ENCODE assay signal across 1 cellular context in the genomic region with DNA sequence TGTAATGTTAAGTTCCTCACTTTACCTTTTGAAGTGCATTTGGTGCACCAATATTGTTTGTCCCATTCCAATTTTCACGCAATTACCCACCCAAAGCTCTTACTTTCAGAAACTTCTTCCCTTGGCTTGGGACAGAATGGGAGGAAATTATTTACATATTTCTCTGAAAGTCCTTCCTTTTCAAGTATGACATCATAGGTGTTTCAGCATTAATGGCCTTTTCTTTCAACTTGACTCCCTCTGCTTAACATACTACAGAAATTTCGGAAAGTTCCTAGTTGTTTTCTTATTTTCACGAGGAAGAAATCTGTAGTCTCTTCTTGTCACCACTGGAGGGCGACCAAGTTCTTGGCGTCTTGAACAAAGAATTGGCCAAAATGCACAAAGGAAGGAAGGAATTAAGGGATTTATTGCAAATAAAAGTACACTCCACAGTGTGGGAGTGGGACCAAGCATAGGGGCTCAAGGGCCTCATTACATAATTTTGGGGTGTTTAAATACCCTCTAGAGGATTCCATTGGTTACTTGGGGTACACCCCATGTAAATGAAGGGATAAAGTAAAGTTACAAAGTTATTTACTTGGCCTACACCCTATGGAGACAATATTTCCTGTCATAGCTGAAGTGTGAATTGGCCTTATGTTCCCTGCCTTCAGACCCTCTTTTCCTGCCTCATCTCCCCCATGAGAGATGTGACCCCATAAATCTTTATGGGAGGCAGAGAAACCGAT.
TF ChIP-seq lines count a peak whose summit lies in the region.

No MANE protein-coding gene starts in this region.

TF ChIP-seq in H1, 55 proteins besides CTCF, POLR2A, EP300 and RAD21 (continued from another document):
- TF ChIP-seq PHF8 (conservative IDR thresholded peaks at IDR 0.05; ENCODE audit: low read depth, low read length) (no peak), SRF (IDR thresholded peaks at IDR 0.05; ENCODE audit: low read depth, low read length) (no peak), CHD1 (IDR thresholded peaks at IDR 0.05; ENCODE audit: low read depth, low read length) (no peak), SUZ12 (IDR thresholded peaks at IDR 0.05; ENCODE audit: low read length) (no peak), CEBPB (IDR thresholded peaks at IDR 0.05; ENCODE audit: low read depth, low read length) (no peak)
- TF ChIP-seq, protein P1, sequence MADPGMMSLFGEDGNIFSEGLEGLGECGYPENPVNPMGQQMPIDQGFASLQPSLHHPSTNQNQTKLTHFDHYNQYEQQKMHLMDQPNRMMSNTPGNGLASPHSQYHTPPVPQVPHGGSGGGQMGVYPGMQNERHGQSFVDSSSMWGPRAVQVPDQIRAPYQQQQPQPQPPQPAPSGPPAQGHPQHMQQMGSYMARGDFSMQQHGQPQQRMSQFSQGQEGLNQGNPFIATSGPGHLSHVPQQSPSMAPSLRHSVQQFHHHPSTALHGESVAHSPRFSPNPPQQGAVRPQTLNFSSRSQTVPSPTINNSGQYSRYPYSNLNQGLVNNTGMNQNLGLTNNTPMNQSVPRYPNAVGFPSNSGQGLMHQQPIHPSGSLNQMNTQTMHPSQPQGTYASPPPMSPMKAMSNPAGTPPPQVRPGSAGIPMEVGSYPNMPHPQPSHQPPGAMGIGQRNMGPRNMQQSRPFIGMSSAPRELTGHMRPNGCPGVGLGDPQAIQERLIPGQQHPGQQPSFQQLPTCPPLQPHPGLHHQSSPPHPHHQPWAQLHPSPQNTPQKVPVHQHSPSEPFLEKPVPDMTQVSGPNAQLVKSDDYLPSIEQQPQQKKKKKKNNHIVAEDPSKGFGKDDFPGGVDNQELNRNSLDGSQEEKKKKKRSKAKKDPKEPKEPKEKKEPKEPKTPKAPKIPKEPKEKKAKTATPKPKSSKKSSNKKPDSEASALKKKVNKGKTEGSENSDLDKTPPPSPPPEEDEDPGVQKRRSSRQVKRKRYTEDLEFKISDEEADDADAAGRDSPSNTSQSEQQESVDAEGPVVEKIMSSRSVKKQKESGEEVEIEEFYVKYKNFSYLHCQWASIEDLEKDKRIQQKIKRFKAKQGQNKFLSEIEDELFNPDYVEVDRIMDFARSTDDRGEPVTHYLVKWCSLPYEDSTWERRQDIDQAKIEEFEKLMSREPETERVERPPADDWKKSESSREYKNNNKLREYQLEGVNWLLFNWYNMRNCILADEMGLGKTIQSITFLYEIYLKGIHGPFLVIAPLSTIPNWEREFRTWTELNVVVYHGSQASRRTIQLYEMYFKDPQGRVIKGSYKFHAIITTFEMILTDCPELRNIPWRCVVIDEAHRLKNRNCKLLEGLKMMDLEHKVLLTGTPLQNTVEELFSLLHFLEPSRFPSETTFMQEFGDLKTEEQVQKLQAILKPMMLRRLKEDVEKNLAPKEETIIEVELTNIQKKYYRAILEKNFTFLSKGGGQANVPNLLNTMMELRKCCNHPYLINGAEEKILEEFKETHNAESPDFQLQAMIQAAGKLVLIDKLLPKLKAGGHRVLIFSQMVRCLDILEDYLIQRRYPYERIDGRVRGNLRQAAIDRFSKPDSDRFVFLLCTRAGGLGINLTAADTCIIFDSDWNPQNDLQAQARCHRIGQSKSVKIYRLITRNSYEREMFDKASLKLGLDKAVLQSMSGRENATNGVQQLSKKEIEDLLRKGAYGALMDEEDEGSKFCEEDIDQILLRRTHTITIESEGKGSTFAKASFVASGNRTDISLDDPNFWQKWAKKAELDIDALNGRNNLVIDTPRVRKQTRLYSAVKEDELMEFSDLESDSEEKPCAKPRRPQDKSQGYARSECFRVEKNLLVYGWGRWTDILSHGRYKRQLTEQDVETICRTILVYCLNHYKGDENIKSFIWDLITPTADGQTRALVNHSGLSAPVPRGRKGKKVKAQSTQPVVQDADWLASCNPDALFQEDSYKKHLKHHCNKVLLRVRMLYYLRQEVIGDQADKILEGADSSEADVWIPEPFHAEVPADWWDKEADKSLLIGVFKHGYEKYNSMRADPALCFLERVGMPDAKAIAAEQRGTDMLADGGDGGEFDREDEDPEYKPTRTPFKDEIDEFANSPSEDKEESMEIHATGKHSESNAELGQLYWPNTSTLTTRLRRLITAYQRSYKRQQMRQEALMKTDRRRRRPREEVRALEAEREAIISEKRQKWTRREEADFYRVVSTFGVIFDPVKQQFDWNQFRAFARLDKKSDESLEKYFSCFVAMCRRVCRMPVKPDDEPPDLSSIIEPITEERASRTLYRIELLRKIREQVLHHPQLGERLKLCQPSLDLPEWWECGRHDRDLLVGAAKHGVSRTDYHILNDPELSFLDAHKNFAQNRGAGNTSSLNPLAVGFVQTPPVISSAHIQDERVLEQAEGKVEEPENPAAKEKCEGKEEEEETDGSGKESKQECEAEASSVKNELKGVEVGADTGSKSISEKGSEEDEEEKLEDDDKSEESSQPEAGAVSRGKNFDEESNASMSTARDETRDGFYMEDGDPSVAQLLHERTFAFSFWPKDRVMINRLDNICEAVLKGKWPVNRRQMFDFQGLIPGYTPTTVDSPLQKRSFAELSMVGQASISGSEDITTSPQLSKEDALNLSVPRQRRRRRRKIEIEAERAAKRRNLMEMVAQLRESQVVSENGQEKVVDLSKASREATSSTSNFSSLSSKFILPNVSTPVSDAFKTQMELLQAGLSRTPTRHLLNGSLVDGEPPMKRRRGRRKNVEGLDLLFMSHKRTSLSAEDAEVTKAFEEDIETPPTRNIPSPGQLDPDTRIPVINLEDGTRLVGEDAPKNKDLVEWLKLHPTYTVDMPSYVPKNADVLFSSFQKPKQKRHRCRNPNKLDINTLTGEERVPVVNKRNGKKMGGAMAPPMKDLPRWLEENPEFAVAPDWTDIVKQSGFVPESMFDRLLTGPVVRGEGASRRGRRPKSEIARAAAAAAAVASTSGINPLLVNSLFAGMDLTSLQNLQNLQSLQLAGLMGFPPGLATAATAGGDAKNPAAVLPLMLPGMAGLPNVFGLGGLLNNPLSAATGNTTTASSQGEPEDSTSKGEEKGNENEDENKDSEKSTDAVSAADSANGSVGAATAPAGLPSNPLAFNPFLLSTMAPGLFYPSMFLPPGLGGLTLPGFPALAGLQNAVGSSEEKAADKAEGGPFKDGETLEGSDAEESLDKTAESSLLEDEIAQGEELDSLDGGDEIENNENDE (IDR thresholded peaks at IDR 0.05; ENCODE audit: insufficient replicate concordance, low read length) = no peak
TF ChIP-seq in H1: peak in this region for 0.
